Comparison of ENCODE assay signal across 26 cellular contexts in genomic region chr6:38039497-38039896, GRCh38.
"Had no signal": no experiment of that assay in that cellular context is flagged by ENCODE, and none has a peak within 500 bp of the region (broad histone marks: within the 10 kb centered on the region; RNA-seq: fewer than 3 reads in every experiment).

No MANE protein-coding gene starts in this region.

- H3K27ac ChIP-seq: body of pancreas, SJSA1 had no signal

- H3K9me3 Mint-ChIP-seq: activated CD8-positive, alpha-beta T cell treated with anti-CD3 and anti-CD28 coated beads for 36 hours; activated naive CD4-positive, alpha-beta T cell treated with anti-CD3 and anti-CD28 coated beads, Interleukin-2, amount 10 ng/mL, durations not matched to agents 7 days and 5 days; activated naive CD8-positive, alpha-beta T cell treated with anti-CD3 and anti-CD28 coated beads for 36 hours; activated T-cell treated with anti-CD3 and anti-CD28 coated beads, Interleukin-2, amount 50 U/mL, for 72 hours; activated T-helper 2 cell treated with anti-CD3 and anti-CD28 coated beads, Interferon-gamma antibody, Interleukin-2, Interleukin-4, amounts not matched to agents 10 μg/mL and 5 μg/mL and 100 μg/mL, durations not matched to agents 14 hours and 24 hours and 36 hours had no signal

- H3K27ac Mint-ChIP-seq: activated CD8-positive, alpha-beta T cell treated with anti-CD3 and anti-CD28 coated beads for 36 hours; activated naive CD4-positive, alpha-beta T cell treated with anti-CD3 and anti-CD28 coated beads, Interleukin-2, amount 10 ng/mL, durations not matched to agents 7 days and 5 days; activated naive CD8-positive, alpha-beta T cell treated with anti-CD3 and anti-CD28 coated beads for 36 hours; activated T-cell treated with anti-CD3 and anti-CD28 coated beads, Interleukin-2, amount 50 U/mL, for 72 hours; activated T-helper 2 cell treated with anti-CD3 and anti-CD28 coated beads, Interferon-gamma antibody, Interleukin-2, Interleukin-4, amounts not matched to agents 10 μg/mL and 5 μg/mL and 100 μg/mL, durations not matched to agents 14 hours and 24 hours and 36 hours; T-helper 17 cell had no signal

- H3K9me3 ChIP-seq: body of pancreas, SJSA1 had no signal

- H3K36me3 Mint-ChIP-seq: activated naive CD4-positive, alpha-beta T cell treated with anti-CD3 and anti-CD28 coated beads, Interleukin-2, amount 10 ng/mL, durations not matched to agents 7 days and 5 days had no signal

- FAIRE-seq: bronchial epithelial cell, RCC 7860, TTC549 had no signal

- H3K27me3 ChIP-seq: body of pancreas, SJSA1 had no signal

- H3K36me3 ChIP-seq: SJSA1 had no signal

- DNase-seq: activated CD4-positive, alpha-beta T cell treated with anti-CD3 and anti-CD28 coated beads, Interleukin-2, amount 50 U/mL, for 1 hour; activated CD4-positive, CD25-positive, alpha-beta regulatory T cell; activated CD8-positive, alpha-beta memory T cell treated with anti-CD3 and anti-CD28 coated beads, Interleukin-2, amount 50 U/mL, for 4 hours; activated CD8-positive, alpha-beta T cell treated with anti-CD3 and anti-CD28 coated beads for 36 hours; activated gamma-delta T cell treated with Interleukin-2 at 50 U/mL for 16 hours; activated naive CD4-positive, alpha-beta T cell treated with anti-CD3 and anti-CD28 coated beads, Interleukin-2, amount 10 ng/mL, durations not matched to agents 7 days and 5 days; activated naive CD8-positive, alpha-beta T cell treated with anti-CD3 and anti-CD28 coated beads for 36 hours; activated T-cell treated with anti-CD3 and anti-CD28 coated beads, Interleukin-2, amount 50 U/mL, for 72 hours; anterior cingulate cortex; body of pancreas; central memory CD4-positive, alpha-beta T cell; Kasumi-1; KBM-7; NCI-H1105 treated with DMSO at 0.1 percent for 48 hours; NCI-H1436 treated with DMSO at 0.1 percent for 48 hours; NCI-H187; NCI-H2081; NCI-H510A treated with DMSO at 0.1 percent for 48 hours; SHP77; T-helper 17 cell; T-helper 9 cell had no signal

- H3K4me3 Mint-ChIP-seq: activated CD8-positive, alpha-beta T cell treated with anti-CD3 and anti-CD28 coated beads for 36 hours; activated naive CD4-positive, alpha-beta T cell treated with anti-CD3 and anti-CD28 coated beads, Interleukin-2, amount 10 ng/mL, durations not matched to agents 7 days and 5 days; activated naive CD8-positive, alpha-beta T cell treated with anti-CD3 and anti-CD28 coated beads for 36 hours; activated T-cell treated with anti-CD3 and anti-CD28 coated beads, Interleukin-2, amount 50 U/mL, for 72 hours; T-helper 17 cell had no signal

- H3K4me3 ChIP-seq: body of pancreas, SJSA1 had no signal

- H3K27me3 Mint-ChIP-seq: activated CD8-positive, alpha-beta T cell treated with anti-CD3 and anti-CD28 coated beads for 36 hours; activated naive CD4-positive, alpha-beta T cell treated with anti-CD3 and anti-CD28 coated beads, Interleukin-2, amount 10 ng/mL, durations not matched to agents 7 days and 5 days; activated naive CD8-positive, alpha-beta T cell treated with anti-CD3 and anti-CD28 coated beads for 36 hours; T-helper 17 cell had no signal

- H3K4me1 ChIP-seq: body of pancreas, SJSA1 had no signal

- ATAC-seq: activated CD8-positive, alpha-beta T cell treated with anti-CD3 and anti-CD28 coated beads for 36 hours; activated T-cell treated with anti-CD3 and anti-CD28 coated beads, Interleukin-2, amount 50 U/mL, for 72 hours; body of pancreas; T-helper 17 cell had no signal
